ENCODE assay signal across 32 cellular contexts in the genomic region with DNA sequence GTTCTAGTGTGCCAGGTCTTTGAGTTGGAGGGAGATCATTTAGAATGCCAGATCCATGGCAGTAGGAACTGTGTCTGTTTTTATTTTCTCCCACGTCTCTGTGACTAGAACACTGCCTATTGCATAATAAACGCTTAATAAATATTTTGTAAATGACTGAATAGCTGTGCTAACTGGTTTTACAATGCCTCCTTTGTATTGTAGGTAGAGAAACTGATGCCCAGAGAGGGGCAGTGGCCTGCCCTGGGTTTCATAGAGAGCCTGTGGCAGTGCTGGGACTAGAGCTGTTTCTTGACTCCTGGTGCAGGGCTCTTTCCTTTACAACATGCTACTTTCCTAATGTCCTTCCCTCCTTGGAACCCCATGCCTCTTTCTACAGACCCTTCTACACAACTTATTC. TPM values are rescaled to one million over a fixed set of nuclear protein-coding genes. Genes with fewer than 3 reads are reported as not detected.
"Had no signal": no experiment of that assay in that cellular context is flagged by ENCODE, and none has a peak within 500 bp of the region (broad histone marks: within the 10 kb centered on the region; RNA-seq: fewer than 3 reads in every experiment).

No MANE protein-coding gene starts in this region.

- H3K4me3 Mint-ChIP-seq: activated B cell treated with CpG ODN at 0.5 μM for 24 hours; activated CD8-positive, alpha-beta T cell treated with anti-CD3 and anti-CD28 coated beads for 36 hours; activated naive CD4-positive, alpha-beta T cell treated with anti-CD3 and anti-CD28 coated beads, Interleukin-2, amount 10 ng/mL, durations not matched to agents 7 days and 5 days; activated naive CD8-positive, alpha-beta T cell treated with anti-CD3 and anti-CD28 coated beads for 36 hours; activated T-cell treated with anti-CD3 and anti-CD28 coated beads, Interleukin-2, amount 50 U/mL, for 72 hours; T-helper 2 cell treated with Interferon-gamma antibody and Interleukin-4, amounts not matched to agents 5 μg/mL and 100 μg/mL, for 36 hours had no signal

- H3K27me3 ChIP-seq: brain microvascular endothelial cell, MG63, Peyer's patch, SJCRH30 had no signal

- H3K4me1 ChIP-seq: Peyer's patch, SJCRH30 had no signal

- DNase-seq: activated B cell treated with CpG ODN at 0.5 μM for 24 hours; activated CD4-positive, alpha-beta T cell treated with anti-CD3 and anti-CD28 coated beads, Interleukin-2, amount 50 U/mL, for 1 hour; activated CD8-positive, alpha-beta memory T cell treated with anti-CD3 and anti-CD28 coated beads, Interleukin-2, amount 50 U/mL, for 4 hours; activated CD8-positive, alpha-beta T cell treated with anti-CD3 and anti-CD28 coated beads for 36 hours; activated gamma-delta T cell treated with Interleukin-2 at 50 U/mL for 16 hours; activated naive CD4-positive, alpha-beta T cell treated with anti-CD3 and anti-CD28 coated beads, Interleukin-2, amount 10 ng/mL, durations not matched to agents 7 days and 5 days; activated naive CD8-positive, alpha-beta T cell treated with anti-CD3 and anti-CD28 coated beads for 36 hours; activated T-cell treated with anti-CD3 and anti-CD28 coated beads, Interleukin-2, amount 50 U/mL, for 72 hours; brain microvascular endothelial cell; cerebellar nuclear complex; MG63; MV-4-11; NCI-H1092 treated with DMSO at 0.1 percent for 48 hours; NCI-H1417 treated with DMSO at 0.1 percent for 48 hours; NCI-H1694; NCI-H345; NCI-H510A; NCI-H526 treated with DMSO at 0.1 percent for 48 hours; NCI-H82; NK-92 treated with Interleukin-12 subunit alpha and Interleukin-12 subunit beta, amount 100 ng/mL, for 24 hours; OCI-M1; Peyer's patch; Right ventricle myocardium superior; SJCRH30; SW 1271 had no signal

- ATAC-seq: activated CD8-positive, alpha-beta T cell treated with anti-CD3 and anti-CD28 coated beads for 36 hours; activated T-cell treated with anti-CD3 and anti-CD28 coated beads, Interleukin-2, amount 50 U/mL, for 72 hours; SK-N-SH treated with all-trans-retinoic acid at 6 μM for 48 hours had no signal

- H3K27ac ChIP-seq: brain microvascular endothelial cell, Peyer's patch, RWPE1, SJCRH30 had no signal

- H3K27ac Mint-ChIP-seq: activated B cell treated with CpG ODN at 0.5 μM for 24 hours; activated CD8-positive, alpha-beta T cell treated with anti-CD3 and anti-CD28 coated beads for 36 hours; activated naive CD4-positive, alpha-beta T cell treated with anti-CD3 and anti-CD28 coated beads, Interleukin-2, amount 10 ng/mL, durations not matched to agents 7 days and 5 days; activated naive CD8-positive, alpha-beta T cell treated with anti-CD3 and anti-CD28 coated beads for 36 hours; activated T-cell treated with anti-CD3 and anti-CD28 coated beads, Interleukin-2, amount 50 U/mL, for 72 hours; activated T-helper 2 cell treated with anti-CD3 and anti-CD28 coated beads, Interferon-gamma antibody, Interleukin-2, Interleukin-4, amounts not matched to agents 10 μg/mL and 5 μg/mL and 100 μg/mL, durations not matched to agents 14 hours and 24 hours and 36 hours; T-helper 2 cell treated with Interferon-gamma antibody and Interleukin-4, amounts not matched to agents 5 μg/mL and 100 μg/mL, for 36 hours had no signal

- H3K9me3 Mint-ChIP-seq: activated B cell treated with CpG ODN at 0.5 μM for 24 hours; activated CD8-positive, alpha-beta T cell treated with anti-CD3 and anti-CD28 coated beads for 36 hours; activated naive CD4-positive, alpha-beta T cell treated with anti-CD3 and anti-CD28 coated beads, Interleukin-2, amount 10 ng/mL, durations not matched to agents 7 days and 5 days; activated naive CD8-positive, alpha-beta T cell treated with anti-CD3 and anti-CD28 coated beads for 36 hours; activated T-cell treated with anti-CD3 and anti-CD28 coated beads, Interleukin-2, amount 50 U/mL, for 72 hours; activated T-helper 2 cell treated with anti-CD3 and anti-CD28 coated beads, Interferon-gamma antibody, Interleukin-2, Interleukin-4, amounts not matched to agents 10 μg/mL and 5 μg/mL and 100 μg/mL, durations not matched to agents 14 hours and 24 hours and 36 hours; T-helper 2 cell treated with Interferon-gamma antibody and Interleukin-4, amounts not matched to agents 5 μg/mL and 100 μg/mL, for 36 hours had no signal

- H3K4me1 Mint-ChIP-seq: activated B cell treated with CpG ODN at 0.5 μM for 24 hours; activated naive CD4-positive, alpha-beta T cell treated with anti-CD3 and anti-CD28 coated beads, Interleukin-2, amount 10 ng/mL, durations not matched to agents 7 days and 5 days; activated naive CD8-positive, alpha-beta T cell treated with anti-CD3 and anti-CD28 coated beads for 36 hours had no signal

- H3K4me3 ChIP-seq: MG63, Peyer's patch, SJCRH30 had no signal

- H3K27me3 Mint-ChIP-seq: activated B cell treated with CpG ODN at 0.5 μM for 24 hours; activated CD8-positive, alpha-beta T cell treated with anti-CD3 and anti-CD28 coated beads for 36 hours; activated naive CD4-positive, alpha-beta T cell treated with anti-CD3 and anti-CD28 coated beads, Interleukin-2, amount 10 ng/mL, durations not matched to agents 7 days and 5 days; activated naive CD8-positive, alpha-beta T cell treated with anti-CD3 and anti-CD28 coated beads for 36 hours had no signal

- H3K9me3 ChIP-seq: MG63, Peyer's patch, SJCRH30 had no signal

- H3K36me3 ChIP-seq: brain microvascular endothelial cell, MG63, SJCRH30 had no signal

RNA-seq across cellular contexts. Expression of gene PRSS37, which starts 48.8 kb away (rescaled TPM):
- total RNA-seq: activated B cell treated with CpG ODN at 0.5 μM for 24 hours; activated CD8-positive, alpha-beta T cell treated with anti-CD3 and anti-CD28 coated beads for 36 hours; activated naive CD8-positive, alpha-beta T cell treated with anti-CD3 and anti-CD28 coated beads for 36 hours; activated T-cell treated with anti-CD3 and anti-CD28 coated beads, Interleukin-2, amount 50 U/mL, for 72 hours; activated T-helper 2 cell treated with anti-CD3 and anti-CD28 coated beads, Interferon-gamma antibody, Interleukin-2, Interleukin-4, amounts not matched to agents 10 μg/mL and 5 μg/mL and 100 μg/mL, durations not matched to agents 14 hours and 24 hours and 36 hours; cardiac septum; Peyer's patch; Right ventricle myocardium superior; SJCRH30; T-helper 1 cell treated with Interleukin-12 subunit alpha and Interleukin-12 subunit beta and Interleukin-4 antibody, amounts not matched to agents 30 ng/mL and 1 ng/mL, for 36 hours had no signal
- polyA plus RNA-seq: adipose tissue had no signal
